23 cellular contexts compared by ENCODE assay signal in the genomic region with DNA sequence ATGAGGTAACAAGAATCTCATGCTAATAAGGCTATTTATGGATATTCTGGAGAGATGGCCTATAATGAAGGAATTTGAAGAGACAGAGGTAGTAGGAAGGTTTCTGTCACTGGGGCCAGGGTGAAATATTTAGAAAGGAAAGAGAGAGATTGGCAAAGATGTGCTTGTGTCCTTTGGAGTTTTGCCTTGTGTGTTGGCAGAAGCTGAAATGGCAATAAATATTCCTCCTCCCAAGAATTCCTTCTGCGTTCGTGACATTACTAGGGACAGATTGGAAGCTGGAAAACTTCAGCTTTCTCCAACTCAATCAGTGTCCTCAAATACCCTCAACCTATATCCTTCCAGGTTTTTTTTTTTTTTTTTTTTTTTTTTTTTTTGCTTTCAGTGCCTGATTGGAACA. TPM values are rescaled to one million over a fixed set of nuclear protein-coding genes. Genes with fewer than 3 reads are reported as not detected.
"Had no signal": no experiment of that assay in that cellular context is flagged by ENCODE, and none has a peak within 500 bp of the region (broad histone marks: within the 10 kb centered on the region; RNA-seq: fewer than 3 reads in every experiment).

No MANE protein-coding gene starts in this region.

- H3K4me3 ChIP-seq: neural progenitor cell, ovary, psoas muscle, right lobe of liver, stomach, thoracic aorta, thyroid gland, tibial nerve, upper lobe of left lung, vagina had no signal

- H3K27ac ChIP-seq: neural progenitor cell, ovary, parathyroid adenoma, psoas muscle, right lobe of liver, stomach, thoracic aorta, thyroid gland, tibial nerve, upper lobe of left lung, vagina had no signal

- H3K36me3 ChIP-seq: neural progenitor cell, ovary, right lobe of liver, stomach, thoracic aorta, thyroid gland, tibial nerve, upper lobe of left lung, vagina had no signal

- H3K4me1 ChIP-seq: neural progenitor cell, parathyroid adenoma, psoas muscle, thyroid gland, vagina had no signal

- H3K9me3 ChIP-seq: ovary, psoas muscle, right lobe of liver, stomach, thoracic aorta, thyroid gland, tibial nerve, upper lobe of left lung, vagina had no signal

- ATAC-seq: natural killer cell; psoas muscle; right cardiac atrium; stimulated activated effector memory CD8-positive, alpha-beta T cell treated with anti-CD3 and anti-CD28 coated beads, Interleukin-12 subunit alpha, Interleukin-12 subunit beta, amount 100 ng/mL, for 72 hours; stimulated activated naive B cell treated with anti-CD40 and anti-IgM and Interleukin-4, amounts not matched to agents 10 μg/mL and 1 μg/mL and 100 μg/mL, for 72 hours had no signal

- H3K27me3 ChIP-seq: ovary, right lobe of liver, thyroid gland, tibial nerve, upper lobe of left lung, vagina had no signal

- H3K9ac ChIP-seq: neural progenitor cell, parathyroid adenoma had no signal

- H2AFZ ChIP-seq: neural progenitor cell, parathyroid adenoma had no signal

- H3K4me2 ChIP-seq: neural progenitor cell had no signal

- H3K79me2 ChIP-seq: parathyroid adenoma had no signal

- DNase-seq: natural killer cell; occipital lobe; ovary; posterior cingulate gyrus; psoas muscle; right cardiac atrium; right lobe of liver; small intestine; stimulated activated CD4-positive, alpha-beta T cell treated with anti-CD3 and anti-CD28 coated beads, Interleukin-15, amount 100 ng/mL, for 24 hours; stimulated activated CD4-positive, alpha-beta T cell treated with anti-CD3 and anti-CD28 coated beads, Interleukin-2, amount 100 ng/mL, for 24 hours; stimulated activated CD4-positive, alpha-beta T cell treated with anti-CD3 and anti-CD28 coated beads, Interleukin-2, amount 100 ng/mL, for 48 hours; stimulated activated CD4-positive, alpha-beta T cell treated with anti-CD3 and anti-CD28 coated beads, Interleukin-4, amount 100 ng/mL, for 24 hours; stimulated activated naive B cell treated with anti-CD40 and anti-IgM and Interleukin-4, amounts not matched to agents 10 μg/mL and 1 μg/mL and 100 μg/mL, for 72 hours; stimulated activated naive CD4-positive, alpha-beta T cell treated with Interleukin-2 at 50 U/mL for 16 hours; stomach; thyroid gland; upper lobe of left lung had no signal

RNA-seq across cellular contexts. Expression of gene SAMD5, which starts 6.3 kb away (rescaled TPM):
- total RNA-seq: natural killer cell had no signal
